ENCODE assay signal across 8 cellular contexts in genomic region chr11:101267654-101268053, GRCh38.
"Had no signal": no experiment of that assay in that cellular context is flagged by ENCODE, and none has a peak within 500 bp of the region (broad histone marks: within the 10 kb centered on the region; RNA-seq: fewer than 3 reads in every experiment).

No MANE protein-coding gene starts in this region.

- ATAC-seq: GM12878 had no signal

- FAIRE-seq: G401.6, GM12878, GM12891, GM12892, GM18507, GM19239 had no signal

- DNase-seq: GDM1, GF-D8 had no signal

- H3K4me3 ChIP-seq: GM12878 had no signal
